ENCODE assay signal across 3 cellular contexts in genomic region chr5:95957804-95958203, GRCh38.
TF ChIP-seq lines count a peak whose summit lies in the region.

No MANE protein-coding gene starts in this region.

TF ChIP-seq in SK-N-SH, 30 proteins besides CTCF, POLR2A, EP300 and RAD21 (continued from another document):
- TF ChIP-seq PBX3 (IDR thresholded peaks at IDR 0.05) (no peak), POLR2AphosphoS5 (IDR thresholded peaks at IDR 0.05; ENCODE audit: low read depth, low read length) (no peak), USF1 (IDR thresholded peaks at IDR 0.05; ENCODE audit: borderline replicate concordance, low read depth) (no peak)

TF ChIP-seq in SK-N-SH treated with all-trans-retinoic acid at 6 μM for 48 hours, 23 proteins besides CTCF, POLR2A, EP300 and RAD21 (continued from another document):
- TF ChIP-seq POU6F1 (CRISPR knock-in tag; IDR thresholded peaks at IDR 0.05; ENCODE audit: borderline replicate concordance, low read depth), result no peak
- TF ChIP-seq TOX (CRISPR knock-in tag; IDR thresholded peaks at IDR 0.05; ENCODE audit: borderline replicate concordance), result no peak
- TF ChIP-seq ZC3H10 (CRISPR knock-in tag; IDR thresholded peaks at IDR 0.05), result no peak
- TF ChIP-seq TCF4 (CRISPR knock-in tag; IDR thresholded peaks at IDR 0.05; ENCODE audit: borderline replicate concordance), result no peak
- TF ChIP-seq ZFP3 (CRISPR knock-in tag; IDR thresholded peaks at IDR 0.05), result no peak
- no peak for TF ChIP-seq TSHZ2 (CRISPR knock-in tag; IDR thresholded peaks at IDR 0.05)
- TF ChIP-seq CREB5 (CRISPR knock-in tag; IDR thresholded peaks at IDR 0.05; ENCODE audit: low read depth), result no peak
- TF ChIP-seq ZNF70 (CRISPR knock-in tag; IDR thresholded peaks at IDR 0.05), result no peak
- TF ChIP-seq ZFP30 (CRISPR knock-in tag; IDR thresholded peaks at IDR 0.05), result no peak
- no peak for TF ChIP-seq GLIS3 (CRISPR knock-in tag; IDR thresholded peaks at IDR 0.05)
- no peak for TF ChIP-seq ZNF565 (CRISPR knock-in tag; conservative IDR thresholded peaks at IDR 0.05; ENCODE audit: low read depth)
- TF ChIP-seq BACH2 (CRISPR knock-in tag; IDR thresholded peaks at IDR 0.05; ENCODE audit: borderline replicate concordance), result no peak
- TF ChIP-seq CSRNP3 (CRISPR knock-in tag; IDR thresholded peaks at IDR 0.05), result no peak
- no peak for TF ChIP-seq ESRRG (CRISPR knock-in tag; IDR thresholded peaks at IDR 0.05)
- TF ChIP-seq RARB (CRISPR knock-in tag; IDR thresholded peaks at IDR 0.05), result no peak
- TF ChIP-seq SNAI2 (CRISPR knock-in tag; IDR thresholded peaks at IDR 0.05), result no peak
- TF ChIP-seq PPARA (CRISPR knock-in tag; IDR thresholded peaks at IDR 0.05; ENCODE audit: borderline replicate concordance), result no peak

TF ChIP-seq in WTC11, 78 proteins besides CTCF, POLR2A, EP300 and RAD21 (continued from another document):
- no peak for TF ChIP-seq AR (CRISPR knock-in tag; IDR thresholded peaks at IDR 0.05)
- TF ChIP-seq USF1 (CRISPR knock-in tag; IDR thresholded peaks at IDR 0.05), result no peak
- TF ChIP-seq ATF3 (CRISPR knock-in tag; conservative IDR thresholded peaks at IDR 0.05), result no peak
- no peak for TF ChIP-seq ZNF423 (CRISPR knock-in tag; IDR thresholded peaks at IDR 0.05)
- no peak for TF ChIP-seq EMX1 (CRISPR knock-in tag; IDR thresholded peaks at IDR 0.05)
- TF ChIP-seq ZNF138 (CRISPR knock-in tag; conservative IDR thresholded peaks at IDR 0.05), result no peak
- TF ChIP-seq NFE2L1 (CRISPR knock-in tag; IDR thresholded peaks at IDR 0.05), result no peak
- TF ChIP-seq ZNF232 (CRISPR knock-in tag; IDR thresholded peaks at IDR 0.05), result no peak
- no peak for TF ChIP-seq ATF6 (CRISPR knock-in tag; IDR thresholded peaks at IDR 0.05)
- no peak for TF ChIP-seq RELA (CRISPR knock-in tag; IDR thresholded peaks at IDR 0.05; ENCODE audit: borderline replicate concordance)
- no peak for TF ChIP-seq PREB (CRISPR knock-in tag; IDR thresholded peaks at IDR 0.05; ENCODE audit: borderline replicate concordance)
- no peak for TF ChIP-seq SMAD3 (CRISPR knock-in tag; IDR thresholded peaks at IDR 0.05; ENCODE audit: borderline replicate concordance)
- no peak for TF ChIP-seq ZNF532 (CRISPR knock-in tag; IDR thresholded peaks at IDR 0.05; ENCODE audit: borderline replicate concordance)
- no peak for TF ChIP-seq TP53 (CRISPR knock-in tag; IDR thresholded peaks at IDR 0.05)
- no peak for TF ChIP-seq ZNF512 (CRISPR knock-in tag; IDR thresholded peaks at IDR 0.05; ENCODE audit: borderline replicate concordance)
- no peak for TF ChIP-seq KAT7 (CRISPR knock-in tag; IDR thresholded peaks at IDR 0.05; ENCODE audit: borderline replicate concordance)
